Comparison of ENCODE assay signal across 12 cellular contexts in the genomic region with DNA sequence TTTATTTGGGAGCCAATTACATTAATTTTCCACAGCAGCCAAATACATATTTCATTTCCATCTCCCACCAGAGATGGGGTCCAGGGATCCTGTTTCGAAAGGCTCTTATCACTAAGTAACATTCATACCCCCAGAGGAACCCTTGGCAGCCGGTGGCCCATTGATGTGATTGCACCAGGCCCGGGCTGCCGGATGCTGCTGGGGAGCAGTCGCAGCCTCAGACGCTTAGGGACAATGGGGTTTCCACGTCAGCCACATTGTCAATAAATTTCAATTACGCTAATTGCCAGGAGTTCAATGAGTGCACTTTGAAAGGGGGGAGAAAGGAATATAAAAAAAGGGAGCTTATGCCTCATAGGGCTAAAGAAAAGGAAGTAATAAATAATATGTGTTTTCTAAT.
"Had no signal": no experiment of that assay in that cellular context is flagged by ENCODE, and none has a peak within 500 bp of the region (broad histone marks: within the 10 kb centered on the region; RNA-seq: fewer than 3 reads in every experiment).

No MANE protein-coding gene starts in this region.

- H3K9me3 ChIP-seq: adrenal gland, left lung, tibial artery had no signal

- H3K4me1 ChIP-seq: adrenal gland, gastroesophageal sphincter, heart right ventricle, left lung, tibial artery had no signal

- H3K27ac ChIP-seq: adrenal gland, gastroesophageal sphincter, heart right ventricle, left lung, tibial artery had no signal

- H3K36me3 ChIP-seq: adrenal gland, gastroesophageal sphincter, heart right ventricle, left lung, tibial artery had no signal

- H3K4me3 ChIP-seq: adrenal gland, gastroesophageal sphincter, heart right ventricle, left lung, tibial artery had no signal

- H3K27me3 ChIP-seq: adrenal gland, gastroesophageal sphincter, heart right ventricle, left lung, tibial artery had no signal

- DNase-seq: activated CD4-positive, alpha-beta T cell treated with anti-CD3 and anti-CD28 coated beads, Interleukin-2, amount 50 U/mL, for 48 hours; activated gamma-delta T cell treated with Interleukin-2 at 50 U/mL for 16 hours; adrenal gland; effector CD4-positive, alpha-beta T cell; heart right ventricle; left lung; midbrain; stimulated activated CD4-positive, alpha-beta T cell treated with anti-CD3 and anti-CD28 coated beads, Interleukin-1b, Interleukin-23, amount 100 ng/mL, for 48 hours; stimulated activated CD8-positive, alpha-beta memory T cell treated with anti-CD3 and anti-CD28 coated beads, Interleukin-4, amount 100 ng/mL, for 48 hours; stimulated activated naive CD4-positive, alpha-beta T cell; tibial artery had no signal
